8 cellular contexts compared by ENCODE assay signal in genomic region chr19:19192910-19193423, GRCh38. TPM values are rescaled to one million over a fixed set of nuclear protein-coding genes. Genes with fewer than 3 reads are reported as not detected.
DNase-seq lines count a peak whose midpoint lies in the region; ATAC-seq and TF ChIP-seq lines count a peak whose summit lies in the region.

No MANE protein-coding gene starts in this region.

- no peak for TF ChIP-seq CTCF in esophagus squamous epithelium (IDR thresholded peaks at IDR 0.05)

- H3K27ac ChIP-seq in esophagus squamous epithelium (peak overlapping the region; percentile 98 to 100 (median 99)), rectal smooth muscle tissue (ENCODE audit: low read depth, low read length) (peak overlapping the region; percentile 70)

- H3K9me3 ChIP-seq in esophagus squamous epithelium: no peaks in the 10 kb centered on the region

- H3K4me3 ChIP-seq in esophagus squamous epithelium (peak overlapping the region; percentile 59 to 85 (median 82)), rectal smooth muscle tissue (ENCODE audit: low read length) (peak overlapping the region; percentile 95)

- peak; percentile 0 for ATAC-seq in GM19372 (IDR thresholded peaks at IDR 0.05; ENCODE audit: low read depth, unreplicated experiment)

- peak; percentile 66 for TF ChIP-seq POLR2A in Raji (IDR thresholded peaks at IDR 0.05; ENCODE audit: insufficient read depth, low read depth, low read length)
- TF ChIP-seq POLR2A in esophagus squamous epithelium (IDR thresholded peaks at IDR 0.05): no peak

- intact Hi-C loops in esophagus squamous epithelium (cut with DNase I): no loop called here

- H3K4me1 ChIP-seq in esophagus squamous epithelium (peaks cover 37 to 60% (median 40%) of the 10 kb centered on the region in 3 donors), rectal smooth muscle tissue (ENCODE audit: control insufficient read depth, insufficient read depth, low read length) (peaks cover 17% of the 10 kb centered on the region)

- H3K36me3 ChIP-seq in esophagus squamous epithelium: peaks cover 0 to 27% (median 10%) of the 10 kb centered on the region in 3 donors
- H3K36me3 ChIP-seq in rectal smooth muscle tissue (ENCODE audit: control insufficient read depth, insufficient read depth, low read length): peaks cover 7% of the 10 kb centered on the region

- WGBS in esophagus squamous epithelium, 2 donors: 0 to 4% methylated on average over 15 to 20 of the region's 22 CpGs

- peak overlapping the region; percentile 73 for H3K9ac ChIP-seq in rectal smooth muscle tissue (ENCODE audit: low read length)

- DNase-seq in esophagus squamous epithelium (lab: John Stamatoyannopoulos, UW): no peak
- DNase-seq in stimulated activated CD4-positive, alpha-beta T cell treated with anti-CD3 and anti-CD28 coated beads, Interleukin-15, amount 100 ng/mL, for 24 hours: no peak
- no peak for DNase-seq in cerebellum (ENCODE audit: low spot score)
- DNase-seq in HK-2 (ENCODE audit: unreplicated experiment): no peak
- no peak for DNase-seq in HPDE6-E6E7 (ENCODE audit: extremely low spot score)

- H3K27me3 ChIP-seq in esophagus squamous epithelium (no peaks in the 10 kb centered on the region), rectal smooth muscle tissue (ENCODE audit: control insufficient read depth, insufficient read depth, low read length) (no peaks in the 10 kb centered on the region)

RNA-seq across cellular contexts. Expression of gene RFXANK, which starts 0.9 kb away (rescaled TPM):
- total RNA-seq in esophagus squamous epithelium (10 to 100 TPM; 25.2 to 48.0 (median 32.1) TPM), cerebellum (16.8 TPM)

RNA-seq across cellular contexts. Expression of gene BORCS8, which starts 1.0 kb away (rescaled TPM):
- total RNA-seq in esophagus squamous epithelium (10 to 100 TPM in 3 of 4 donors, 1 to 10 TPM in 1; 8.8 to 15.4 (median 10.9) TPM), cerebellum (10.0 TPM)

RNA-seq across cellular contexts. Expression of gene NR2C2AP, which starts 10.2 kb away (rescaled TPM):
- total RNA-seq in esophagus squamous epithelium: 10 to 100 TPM in 3 of 4 donors, 1 to 10 TPM in 1; 8.8 to 22.9 (median 13.0) TPM
- 5.4 TPM for total RNA-seq in cerebellum

RNA-seq across cellular contexts. Expression of gene NCAN, which starts 18.8 kb away (rescaled TPM):
- total RNA-seq in esophagus squamous epithelium (not detected), cerebellum (85.3 TPM)

RNA-seq across cellular contexts. Expression of gene MEF2B, which starts 22.9 kb away (rescaled TPM):
- under 1 TPM in 1 of 4 donors, not detected in 3; 0.70 TPM for total RNA-seq in esophagus squamous epithelium
- total RNA-seq in cerebellum: 0.27 TPM
